1 cellular context compared by ENCODE assay signal in the genomic region with DNA sequence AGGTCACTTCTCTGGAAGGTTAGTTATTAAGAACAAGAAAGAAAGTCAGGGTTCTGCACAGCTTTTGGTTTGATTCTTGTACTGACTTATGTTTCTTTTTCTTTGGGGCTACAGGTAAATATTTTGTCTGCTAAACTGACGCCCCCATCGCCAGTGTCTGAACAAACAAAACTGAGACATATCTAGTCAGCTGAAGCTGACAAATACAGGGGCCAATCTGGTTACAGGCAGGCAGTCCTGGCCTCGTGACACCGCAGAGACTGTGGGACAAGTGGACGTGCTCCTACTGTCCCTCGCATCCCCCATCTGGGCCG.
A peak's percentile ranks its signal among the peaks of the same experiment; 100 is the strongest.
TF ChIP-seq lines count a peak whose summit lies in the region.

No MANE protein-coding gene starts in this region.

TF ChIP-seq in K562, 482 proteins besides CTCF, POLR2A, EP300 and RAD21 (continues in another document):
- TF ChIP-seq SETDB1 (IDR thresholded peaks at IDR 0.05; ENCODE audit: low read length) (no peak), ZC3H4 (CRISPR knock-in tag; IDR thresholded peaks at IDR 0.05; ENCODE audit: borderline replicate concordance) (0 out of 2 replicates have a peak, but pooled peaks have one; percentile 75), ZEB2 (IDR thresholded peaks at IDR 0.05) (no peak), ARNT (IDR thresholded peaks at IDR 0.05) (no peak), SAFB (IDR thresholded peaks at IDR 0.05; ENCODE audit: borderline replicate concordance, low read depth, low read length) (no peak), TFE3 (CRISPR knock-in tag; IDR thresholded peaks at IDR 0.05) (no peak; the same call in 1 of the 2 replicates), SIN3A (IDR thresholded peaks at IDR 0.05; ENCODE audit: borderline replicate concordance in 2 of 2, control insufficient read depth in 1 of 2, low read depth in 2 of 2, low read length in 2 of 2) (peak in 1 of 2 experiments; percentile 60; a peak in 1 of 4 replicates), ZC3H11A (IDR thresholded peaks at IDR 0.05; ENCODE audit: low read depth, low read length) (no peak), TBL1XR1 (IDR thresholded peaks at IDR 0.05; ENCODE audit: low read length in 2 of 2) (no peak), ZNF12 (CRISPR knock-in tag; IDR thresholded peaks at IDR 0.05) (0 out of 2 replicates have a peak, but pooled peaks have one; percentile 19), ZNF316 (IDR thresholded peaks at IDR 0.05) (no peak), ZNF324 (CRISPR knock-in tag; IDR thresholded peaks at IDR 0.05) (no peak), EWSR1 (IDR thresholded peaks at IDR 0.05; ENCODE audit: borderline replicate concordance, low read depth, partially characterized antibody) (no peak), MGA (IDR thresholded peaks at IDR 0.05) (peak; percentile 42), EHMT2 (IDR thresholded peaks at IDR 0.05) (no peak), PHB2 (IDR thresholded peaks at IDR 0.05; ENCODE audit: low read depth) (no peak), FUS (optimal IDR thresholded peaks at IDR 0.05; ENCODE audit: low read depth, low read length) (no peak), SPI1 (IDR thresholded peaks at IDR 0.05; ENCODE audit: borderline replicate concordance, low read depth, low read length) (no peak), TOE1 (IDR thresholded peaks at IDR 0.05; ENCODE audit: borderline replicate concordance) (peak; percentile 81), TOE1 (CRISPR knock-in tag; IDR thresholded peaks at IDR 0.05; ENCODE audit: borderline replicate concordance, low read depth) (no peak)
- TF ChIP-seq, protein P1, sequence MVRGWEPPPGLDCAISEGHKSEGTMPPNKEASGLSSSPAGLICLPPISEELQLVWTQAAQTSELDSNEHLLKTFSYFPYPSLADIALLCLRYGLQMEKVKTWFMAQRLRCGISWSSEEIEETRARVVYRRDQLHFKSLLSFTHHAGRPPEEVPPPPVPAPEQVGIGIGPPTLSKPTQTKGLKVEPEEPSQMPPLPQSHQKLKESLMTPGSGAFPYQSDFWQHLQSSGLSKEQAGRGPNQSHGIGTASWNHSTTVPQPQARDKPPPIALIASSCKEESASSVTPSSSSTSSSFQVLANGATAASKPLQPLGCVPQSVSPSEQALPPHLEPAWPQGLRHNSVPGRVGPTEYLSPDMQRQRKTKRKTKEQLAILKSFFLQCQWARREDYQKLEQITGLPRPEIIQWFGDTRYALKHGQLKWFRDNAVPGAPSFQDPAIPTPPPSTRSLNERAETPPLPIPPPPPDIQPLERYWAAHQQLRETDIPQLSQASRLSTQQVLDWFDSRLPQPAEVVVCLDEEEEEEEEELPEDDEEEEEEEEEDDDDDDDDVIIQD (CRISPR knock-in tag; IDR thresholded peaks at IDR 0.05), result no peak
- TF ChIP-seq, protein P2, sequence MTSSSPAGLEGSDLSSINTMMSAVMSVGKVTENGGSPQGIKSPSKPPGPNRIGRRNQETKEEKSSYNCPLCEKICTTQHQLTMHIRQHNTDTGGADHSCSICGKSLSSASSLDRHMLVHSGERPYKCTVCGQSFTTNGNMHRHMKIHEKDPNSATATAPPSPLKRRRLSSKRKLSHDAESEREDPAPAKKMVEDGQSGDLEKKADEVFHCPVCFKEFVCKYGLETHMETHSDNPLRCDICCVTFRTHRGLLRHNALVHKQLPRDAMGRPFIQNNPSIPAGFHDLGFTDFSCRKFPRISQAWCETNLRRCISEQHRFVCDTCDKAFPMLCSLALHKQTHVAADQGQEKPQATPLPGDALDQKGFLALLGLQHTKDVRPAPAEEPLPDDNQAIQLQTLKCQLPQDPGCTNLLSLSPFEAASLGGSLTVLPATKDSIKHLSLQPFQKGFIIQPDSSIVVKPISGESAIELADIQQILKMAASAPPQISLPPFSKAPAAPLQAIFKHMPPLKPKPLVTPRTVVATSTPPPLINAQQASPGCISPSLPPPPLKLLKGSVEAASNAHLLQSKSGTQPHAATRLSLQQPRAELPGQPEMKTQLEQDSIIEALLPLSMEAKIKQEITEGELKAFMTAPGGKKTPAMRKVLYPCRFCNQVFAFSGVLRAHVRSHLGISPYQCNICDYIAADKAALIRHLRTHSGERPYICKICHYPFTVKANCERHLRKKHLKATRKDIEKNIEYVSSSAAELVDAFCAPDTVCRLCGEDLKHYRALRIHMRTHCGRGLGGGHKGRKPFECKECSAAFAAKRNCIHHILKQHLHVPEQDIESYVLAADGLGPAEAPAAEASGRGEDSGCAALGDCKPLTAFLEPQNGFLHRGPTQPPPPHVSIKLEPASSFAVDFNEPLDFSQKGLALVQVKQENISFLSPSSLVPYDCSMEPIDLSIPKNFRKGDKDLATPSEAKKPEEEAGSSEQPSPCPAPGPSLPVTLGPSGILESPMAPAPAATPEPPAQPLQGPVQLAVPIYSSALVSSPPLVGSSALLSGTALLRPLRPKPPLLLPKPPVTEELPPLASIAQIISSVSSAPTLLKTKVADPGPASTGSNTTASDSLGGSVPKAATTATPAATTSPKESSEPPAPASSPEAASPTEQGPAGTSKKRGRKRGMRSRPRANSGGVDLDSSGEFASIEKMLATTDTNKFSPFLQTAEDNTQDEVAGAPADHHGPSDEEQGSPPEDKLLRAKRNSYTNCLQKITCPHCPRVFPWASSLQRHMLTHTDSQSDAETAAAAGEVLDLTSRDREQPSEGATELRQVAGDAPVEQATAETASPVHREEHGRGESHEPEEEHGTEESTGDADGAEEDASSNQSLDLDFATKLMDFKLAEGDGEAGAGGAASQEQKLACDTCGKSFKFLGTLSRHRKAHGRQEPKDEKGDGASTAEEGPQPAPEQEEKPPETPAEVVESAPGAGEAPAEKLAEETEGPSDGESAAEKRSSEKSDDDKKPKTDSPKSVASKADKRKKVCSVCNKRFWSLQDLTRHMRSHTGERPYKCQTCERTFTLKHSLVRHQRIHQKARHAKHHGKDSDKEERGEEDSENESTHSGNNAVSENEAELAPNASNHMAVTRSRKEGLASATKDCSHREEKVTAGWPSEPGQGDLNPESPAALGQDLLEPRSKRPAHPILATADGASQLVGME (CRISPR knock-in tag; IDR thresholded peaks at IDR 0.05), result no peak
- TF ChIP-seq, protein P3, sequence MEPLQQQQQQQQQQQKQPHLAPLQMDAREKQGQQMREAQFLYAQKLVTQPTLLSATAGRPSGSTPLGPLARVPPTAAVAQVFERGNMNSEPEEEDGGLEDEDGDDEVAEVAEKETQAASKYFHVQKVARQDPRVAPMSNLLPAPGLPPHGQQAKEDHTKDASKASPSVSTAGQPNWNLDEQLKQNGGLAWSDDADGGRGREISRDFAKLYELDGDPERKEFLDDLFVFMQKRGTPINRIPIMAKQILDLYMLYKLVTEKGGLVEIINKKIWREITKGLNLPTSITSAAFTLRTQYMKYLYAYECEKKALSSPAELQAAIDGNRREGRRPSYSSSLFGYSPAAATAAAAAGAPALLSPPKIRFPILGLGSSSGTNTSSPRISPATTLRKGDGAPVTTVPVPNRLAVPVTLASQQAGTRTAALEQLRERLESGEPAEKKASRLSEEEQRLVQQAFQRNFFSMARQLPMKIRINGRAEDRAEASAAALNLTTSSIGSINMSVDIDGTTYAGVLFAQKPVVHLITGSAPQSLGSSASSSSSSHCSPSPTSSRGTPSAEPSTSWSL (CRISPR knock-in tag; IDR thresholded peaks at IDR 0.05; ENCODE audit: borderline replicate concordance), result no peak
- TF ChIP-seq, protein P4, sequence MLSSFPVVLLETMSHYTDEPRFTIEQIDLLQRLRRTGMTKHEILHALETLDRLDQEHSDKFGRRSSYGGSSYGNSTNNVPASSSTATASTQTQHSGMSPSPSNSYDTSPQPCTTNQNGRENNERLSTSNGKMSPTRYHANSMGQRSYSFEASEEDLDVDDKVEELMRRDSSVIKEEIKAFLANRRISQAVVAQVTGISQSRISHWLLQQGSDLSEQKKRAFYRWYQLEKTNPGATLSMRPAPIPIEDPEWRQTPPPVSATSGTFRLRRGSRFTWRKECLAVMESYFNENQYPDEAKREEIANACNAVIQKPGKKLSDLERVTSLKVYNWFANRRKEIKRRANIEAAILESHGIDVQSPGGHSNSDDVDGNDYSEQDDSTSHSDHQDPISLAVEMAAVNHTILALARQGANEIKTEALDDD (IDR thresholded peaks at IDR 0.05), result peak; percentile 57
- TF ChIP-seq, protein P5, sequence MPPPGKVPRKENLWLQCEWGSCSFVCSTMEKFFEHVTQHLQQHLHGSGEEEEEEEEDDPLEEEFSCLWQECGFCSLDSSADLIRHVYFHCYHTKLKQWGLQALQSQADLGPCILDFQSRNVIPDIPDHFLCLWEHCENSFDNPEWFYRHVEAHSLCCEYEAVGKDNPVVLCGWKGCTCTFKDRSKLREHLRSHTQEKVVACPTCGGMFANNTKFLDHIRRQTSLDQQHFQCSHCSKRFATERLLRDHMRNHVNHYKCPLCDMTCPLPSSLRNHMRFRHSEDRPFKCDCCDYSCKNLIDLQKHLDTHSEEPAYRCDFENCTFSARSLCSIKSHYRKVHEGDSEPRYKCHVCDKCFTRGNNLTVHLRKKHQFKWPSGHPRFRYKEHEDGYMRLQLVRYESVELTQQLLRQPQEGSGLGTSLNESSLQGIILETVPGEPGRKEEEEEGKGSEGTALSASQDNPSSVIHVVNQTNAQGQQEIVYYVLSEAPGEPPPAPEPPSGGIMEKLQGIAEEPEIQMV (tag; conservative IDR thresholded peaks at IDR 0.05; ENCODE audit: low read depth), result no peak
